Comparison of ENCODE assay signal across 1 cellular context in genomic region chr17:37570527-37571093, GRCh38.
TF ChIP-seq lines count a peak whose summit lies in the region.

No MANE protein-coding gene starts in this region.

TF ChIP-seq in GM23338, 12 proteins besides CTCF, POLR2A, EP300 and RAD21 (continued from another document):
- TF ChIP-seq ZNF462 (CRISPR knock-in tag; IDR thresholded peaks at IDR 0.05), result no peak
- TF ChIP-seq, protein P1, sequence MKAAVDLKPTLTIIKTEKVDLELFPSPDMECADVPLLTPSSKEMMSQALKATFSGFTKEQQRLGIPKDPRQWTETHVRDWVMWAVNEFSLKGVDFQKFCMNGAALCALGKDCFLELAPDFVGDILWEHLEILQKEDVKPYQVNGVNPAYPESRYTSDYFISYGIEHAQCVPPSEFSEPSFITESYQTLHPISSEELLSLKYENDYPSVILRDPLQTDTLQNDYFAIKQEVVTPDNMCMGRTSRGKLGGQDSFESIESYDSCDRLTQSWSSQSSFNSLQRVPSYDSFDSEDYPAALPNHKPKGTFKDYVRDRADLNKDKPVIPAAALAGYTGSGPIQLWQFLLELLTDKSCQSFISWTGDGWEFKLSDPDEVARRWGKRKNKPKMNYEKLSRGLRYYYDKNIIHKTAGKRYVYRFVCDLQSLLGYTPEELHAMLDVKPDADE (IDR thresholded peaks at IDR 0.05), result no peak
- no peak for TF ChIP-seq CREB1 (CRISPR knock-in tag; IDR thresholded peaks at IDR 0.05; ENCODE audit: low read depth)
- TF ChIP-seq NANOG (IDR thresholded peaks at IDR 0.05; ENCODE audit: borderline replicate concordance), result no peak
- no peak for TF ChIP-seq JUNB (IDR thresholded peaks at IDR 0.05; ENCODE audit: unreplicated experiment)
- TF ChIP-seq EZH2 (IDR thresholded peaks at IDR 0.05; ENCODE audit: low read depth, unreplicated experiment), result no peak
